9 cellular contexts compared by ENCODE assay signal in the genomic region with DNA sequence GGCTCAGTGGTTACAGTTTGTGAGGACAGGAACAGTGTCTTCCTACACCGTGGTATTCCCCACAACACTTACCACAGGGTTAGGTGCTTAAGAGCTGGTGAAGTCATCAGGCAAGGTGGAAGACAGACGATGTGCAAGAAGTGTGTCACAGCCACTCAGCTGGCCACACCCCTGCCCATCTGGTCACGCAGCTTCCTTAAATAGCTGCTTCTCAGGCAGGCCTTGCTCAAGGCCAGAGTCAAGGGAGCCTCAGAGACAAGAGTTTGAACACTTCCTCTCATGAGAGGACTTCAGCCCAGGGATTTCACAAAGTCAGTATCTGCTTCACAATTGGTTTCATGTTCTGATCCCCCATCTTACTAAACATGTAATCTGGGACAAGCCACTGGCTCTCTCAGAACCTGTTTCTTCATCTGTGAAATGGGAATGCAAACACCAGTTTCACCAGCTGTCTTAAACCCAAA.
DNase-seq lines count a peak whose midpoint lies in the region; ATAC-seq and TF ChIP-seq lines count a peak whose summit lies in the region.
"Had no signal": no experiment of that assay in that cellular context is flagged by ENCODE, and none has a peak within 500 bp of the region (broad histone marks: within the 10 kb centered on the region; RNA-seq: fewer than 3 reads in every experiment).

No MANE protein-coding gene starts in this region.

- no peaks in the 10 kb centered on the region for H3K4me1 Mint-ChIP-seq in CD8-positive, alpha-beta T cell (ENCODE audit: low read depth)
- H3K4me1 Mint-ChIP-seq in Caco-2 (ENCODE audit: low read depth, unreplicated experiment), result peaks cover 15% of the 10 kb centered on the region

- no peaks in the 10 kb centered on the region for H3K9me3 Mint-ChIP-seq in CD8-positive, alpha-beta T cell
- H3K9me3 Mint-ChIP-seq in Caco-2 (ENCODE audit: unreplicated experiment), result no peaks in the 10 kb centered on the region
- H3K9me3 Mint-ChIP-seq: T-cell had no signal

- TF ChIP-seq POLR2A in esophagus squamous epithelium (IDR thresholded peaks at IDR 0.05), result no peak

- ATAC-seq in HG02642 (IDR thresholded peaks at IDR 0.05; ENCODE audit: poor library complexity, unreplicated experiment), result peak; percentile 95
- ATAC-seq in CD8-positive, alpha-beta T cell, result no peak
- ATAC-seq: T-cell had no signal

- no peak for TF ChIP-seq CTCF in esophagus squamous epithelium (IDR thresholded peaks at IDR 0.05)
- no peak for TF ChIP-seq CTCF in CD8-positive, alpha-beta T cell (IDR thresholded peaks at IDR 0.05)
- TF ChIP-seq CTCF in Caco-2 (IDR thresholded peaks at IDR 0.05; ENCODE audit: insufficient read depth in 1 of 2, low read depth in 1 of 2, low read length in 1 of 2, severe bottlenecking in 1 of 2, unreplicated experiment in 1 of 2), result no peak

- H3K27ac Mint-ChIP-seq in CD8-positive, alpha-beta T cell, result no peak overlapping the region
- no peak overlapping the region for H3K27ac Mint-ChIP-seq in Caco-2 (ENCODE audit: unreplicated experiment)

- H3K9ac ChIP-seq in skeletal muscle tissue (ENCODE audit: low read depth in 1 of 3, low read length in 3 of 3), result no peak overlapping the region

- no peaks in the 10 kb centered on the region for H3K36me3 Mint-ChIP-seq in CD8-positive, alpha-beta T cell
- H3K36me3 Mint-ChIP-seq in Caco-2 (ENCODE audit: insufficient read depth, unreplicated experiment), result no peaks in the 10 kb centered on the region

- H3K36me3 ChIP-seq in esophagus squamous epithelium (no peaks in the 10 kb centered on the region), skeletal muscle tissue (ENCODE audit: control insufficient read depth in 3 of 3, insufficient read depth in 3 of 3, low read length in 3 of 3) (peaks cover 0 to 3% (median 0%) of the 10 kb centered on the region in 3 donors), Caco-2 (ENCODE audit: control insufficient read depth, insufficient read depth, low read length) (no peaks in the 10 kb centered on the region)
- no peaks in the 10 kb centered on the region for H3K36me3 ChIP-seq in CD8-positive, alpha-beta T cell (ENCODE audit: insufficient read depth, low read length)

- POLR2A ChIA-PET in CD8-positive, alpha-beta T cell (lab: Charles Lee), result no interaction called here
- POLR2A ChIA-PET in Caco-2 (lab: Charles Lee), result no interaction called here

- H3K4me1 ChIP-seq in esophagus squamous epithelium (peaks cover 0 to 3% (median 0%) of the 10 kb centered on the region in 3 donors), skeletal muscle tissue (ENCODE audit: control insufficient read depth in 3 of 3, insufficient read depth in 3 of 3, low read length in 3 of 3) (peaks cover 0 to 16% (median 2%) of the 10 kb centered on the region in 3 donors), Caco-2 (no peaks in the 10 kb centered on the region)
- H3K4me1 ChIP-seq in CD8-positive, alpha-beta T cell (ENCODE audit: insufficient read depth, low read length), result no peaks in the 10 kb centered on the region

- H3K27me3 Mint-ChIP-seq in CD8-positive, alpha-beta T cell (ENCODE audit: low read depth), result no peaks in the 10 kb centered on the region
- no peaks in the 10 kb centered on the region for H3K27me3 Mint-ChIP-seq in Caco-2 (ENCODE audit: insufficient read depth, unreplicated experiment)
- H3K27me3 Mint-ChIP-seq: T-cell had no signal

- 3 to 28% methylated on average over 3 of the region's 3 CpGs for WGBS in esophagus squamous epithelium, 2 donors

- H3K27me3 ChIP-seq in esophagus squamous epithelium (no peaks in the 10 kb centered on the region), skeletal muscle tissue (ENCODE audit: control insufficient read depth in 3 of 3, insufficient read depth in 3 of 3, low read length in 3 of 3) (no peaks in the 10 kb centered on the region), Caco-2 (replicated peaks; ENCODE audit: control insufficient read depth, insufficient read depth, low read length) (no peaks in the 10 kb centered on the region)
- no peaks in the 10 kb centered on the region for H3K27me3 ChIP-seq in CD8-positive, alpha-beta T cell (ENCODE audit: insufficient read depth, low read length)

- no peak overlapping the region for H3K4me3 Mint-ChIP-seq in CD8-positive, alpha-beta T cell
- no peak overlapping the region for H3K4me3 Mint-ChIP-seq in Caco-2 (ENCODE audit: unreplicated experiment)
- H3K4me3 Mint-ChIP-seq: T-cell had no signal

- DNase-seq in NCI-H748 (lab: John Stamatoyannopoulos, UW; ENCODE audit: unreplicated experiment) (peak; percentile 33), NCI-H748 treated with DMSO at 0.1 percent for 48 hours (lab: John Stamatoyannopoulos, UW) (no peak), MV-4-11 (lab: John Stamatoyannopoulos, UW) (peak; percentile 99), esophagus squamous epithelium (lab: John Stamatoyannopoulos, UW) (peak; percentile 8), Caco-2 (no peak)
- DNase-seq in CD8-positive, alpha-beta T cell, result no peak

- CTCF ChIA-PET in CD8-positive, alpha-beta T cell (lab: Charles Lee), result interaction anchor here (0.8 kb wide), 1 partner anchor 41 kb away, joined by 4 read pairs; no protein-coding TSS in a partner anchor
- CTCF ChIA-PET in Caco-2 (lab: Charles Lee), result no interaction called here

- H3K9me3 ChIP-seq in esophagus squamous epithelium (no peaks in the 10 kb centered on the region), skeletal muscle tissue (ENCODE audit: control insufficient read depth in 3 of 3, low read length in 3 of 3) (no peaks in the 10 kb centered on the region), Caco-2 (no peaks in the 10 kb centered on the region)
- no peaks in the 10 kb centered on the region for H3K9me3 ChIP-seq in CD8-positive, alpha-beta T cell (ENCODE audit: low read length)

- BruUV-seq in Caco-2 (replicated peaks; lab: Mats Ljungman, UMichigan), result no TSS peak

- H3K4me3 ChIP-seq in esophagus squamous epithelium, result no peak overlapping the region
- no peak overlapping the region for H3K4me3 ChIP-seq in skeletal muscle tissue (ENCODE audit: low read length in 3 of 3)
- no peak overlapping the region for H3K4me3 ChIP-seq in CD8-positive, alpha-beta T cell (ENCODE audit: low read depth, low read length)
- H3K4me3 ChIP-seq in Caco-2 (ENCODE audit: low read depth, low read length), result no peak overlapping the region

- H3K27ac ChIP-seq in esophagus squamous epithelium (peak overlapping the region in 3 of 4 donors; percentile 40 to 50 (median 40)), skeletal muscle tissue (ENCODE audit: low read depth, low read length) (peak overlapping the region; percentile 59)
- no peak overlapping the region for H3K27ac ChIP-seq in CD8-positive, alpha-beta T cell (ENCODE audit: low read depth, low read length)

- intact Hi-C loops in esophagus squamous epithelium (cut with DNase I), result no loop called here
- intact Hi-C loops in CD8-positive, alpha-beta T cell (cut with DNase I, micrococcal nuclease), result no loop called here
- intact Hi-C loops in Caco-2 (cut with micrococcal nuclease; ENCODE audit: unreplicated experiment), result no loop called here

Comparison
In these comparisons a context has a peak if more than half of its experiments do, and no peak if none do; other contexts are left out.
1. DNase-seq: peak in NCI-H748 (single experiment), MV-4-11 (single experiment) and esophagus squamous epithelium (single experiment); none in NCI-H748 treated with DMSO at 0.1 percent for 48 hours (single experiment), CD8-positive, alpha-beta T cell (0 of 7) and Caco-2 (0 of 2).